1 cellular context compared by ENCODE assay signal in genomic region chr2:105812180-105813044, GRCh38.
TF ChIP-seq lines count a peak whose summit lies in the region.

No MANE protein-coding gene starts in this region.

TF ChIP-seq in HepG2, 621 proteins besides CTCF, POLR2A, EP300 and RAD21 (continued from another document and continues in another):
- TF ChIP-seq, protein P1, sequence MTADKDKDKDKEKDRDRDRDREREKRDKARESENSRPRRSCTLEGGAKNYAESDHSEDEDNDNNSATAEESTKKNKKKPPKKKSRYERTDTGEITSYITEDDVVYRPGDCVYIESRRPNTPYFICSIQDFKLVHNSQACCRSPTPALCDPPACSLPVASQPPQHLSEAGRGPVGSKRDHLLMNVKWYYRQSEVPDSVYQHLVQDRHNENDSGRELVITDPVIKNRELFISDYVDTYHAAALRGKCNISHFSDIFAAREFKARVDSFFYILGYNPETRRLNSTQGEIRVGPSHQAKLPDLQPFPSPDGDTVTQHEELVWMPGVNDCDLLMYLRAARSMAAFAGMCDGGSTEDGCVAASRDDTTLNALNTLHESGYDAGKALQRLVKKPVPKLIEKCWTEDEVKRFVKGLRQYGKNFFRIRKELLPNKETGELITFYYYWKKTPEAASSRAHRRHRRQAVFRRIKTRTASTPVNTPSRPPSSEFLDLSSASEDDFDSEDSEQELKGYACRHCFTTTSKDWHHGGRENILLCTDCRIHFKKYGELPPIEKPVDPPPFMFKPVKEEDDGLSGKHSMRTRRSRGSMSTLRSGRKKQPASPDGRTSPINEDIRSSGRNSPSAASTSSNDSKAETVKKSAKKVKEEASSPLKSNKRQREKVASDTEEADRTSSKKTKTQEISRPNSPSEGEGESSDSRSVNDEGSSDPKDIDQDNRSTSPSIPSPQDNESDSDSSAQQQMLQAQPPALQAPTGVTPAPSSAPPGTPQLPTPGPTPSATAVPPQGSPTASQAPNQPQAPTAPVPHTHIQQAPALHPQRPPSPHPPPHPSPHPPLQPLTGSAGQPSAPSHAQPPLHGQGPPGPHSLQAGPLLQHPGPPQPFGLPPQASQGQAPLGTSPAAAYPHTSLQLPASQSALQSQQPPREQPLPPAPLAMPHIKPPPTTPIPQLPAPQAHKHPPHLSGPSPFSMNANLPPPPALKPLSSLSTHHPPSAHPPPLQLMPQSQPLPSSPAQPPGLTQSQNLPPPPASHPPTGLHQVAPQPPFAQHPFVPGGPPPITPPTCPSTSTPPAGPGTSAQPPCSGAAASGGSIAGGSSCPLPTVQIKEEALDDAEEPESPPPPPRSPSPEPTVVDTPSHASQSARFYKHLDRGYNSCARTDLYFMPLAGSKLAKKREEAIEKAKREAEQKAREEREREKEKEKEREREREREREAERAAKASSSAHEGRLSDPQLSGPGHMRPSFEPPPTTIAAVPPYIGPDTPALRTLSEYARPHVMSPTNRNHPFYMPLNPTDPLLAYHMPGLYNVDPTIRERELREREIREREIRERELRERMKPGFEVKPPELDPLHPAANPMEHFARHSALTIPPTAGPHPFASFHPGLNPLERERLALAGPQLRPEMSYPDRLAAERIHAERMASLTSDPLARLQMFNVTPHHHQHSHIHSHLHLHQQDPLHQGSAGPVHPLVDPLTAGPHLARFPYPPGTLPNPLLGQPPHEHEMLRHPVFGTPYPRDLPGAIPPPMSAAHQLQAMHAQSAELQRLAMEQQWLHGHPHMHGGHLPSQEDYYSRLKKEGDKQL (CRISPR knock-in tag; IDR thresholded peaks at IDR 0.05; ENCODE audit: low read depth) = no peak
- TF ChIP-seq RBAK (CRISPR knock-in tag; IDR thresholded peaks at IDR 0.05) = no peak
- TF ChIP-seq NRL (CRISPR knock-in tag; IDR thresholded peaks at IDR 0.05; ENCODE audit: borderline replicate concordance) = no peak
- no peak for TF ChIP-seq ZNF773 (CRISPR knock-in tag; IDR thresholded peaks at IDR 0.05; ENCODE audit: borderline replicate concordance)
- TF ChIP-seq MBNL3 (CRISPR knock-in tag; conservative IDR thresholded peaks at IDR 0.05) = no peak
- no peak for TF ChIP-seq ZNF275 (CRISPR knock-in tag; IDR thresholded peaks at IDR 0.05; ENCODE audit: borderline replicate concordance)
- no peak for TF ChIP-seq ZUFSP (CRISPR knock-in tag; IDR thresholded peaks at IDR 0.05; ENCODE audit: borderline replicate concordance)
- TF ChIP-seq MXD3 (CRISPR knock-in tag; IDR thresholded peaks at IDR 0.05) = no peak
- TF ChIP-seq ZNF260 (CRISPR knock-in tag; IDR thresholded peaks at IDR 0.05; ENCODE audit: borderline replicate concordance, low read depth) = no peak
- TF ChIP-seq, protein P2, sequence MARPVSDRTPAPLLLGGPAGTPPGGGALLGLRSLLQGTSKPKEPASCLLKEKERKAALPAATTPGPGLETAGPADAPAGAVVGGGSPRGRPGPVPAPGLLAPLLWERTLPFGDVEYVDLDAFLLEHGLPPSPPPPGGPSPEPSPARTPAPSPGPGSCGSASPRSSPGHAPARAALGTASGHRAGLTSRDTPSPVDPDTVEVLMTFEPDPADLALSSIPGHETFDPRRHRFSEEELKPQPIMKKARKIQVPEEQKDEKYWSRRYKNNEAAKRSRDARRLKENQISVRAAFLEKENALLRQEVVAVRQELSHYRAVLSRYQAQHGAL (CRISPR knock-in tag; IDR thresholded peaks at IDR 0.05; ENCODE audit: not compliant biosample characterization) = no peak
- TF ChIP-seq DNMT3B (CRISPR knock-in tag; conservative IDR thresholded peaks at IDR 0.05) = no peak
- TF ChIP-seq ZBTB34 (CRISPR knock-in tag; IDR thresholded peaks at IDR 0.05) = no peak
- no peak for TF ChIP-seq ZXDC (CRISPR knock-in tag; IDR thresholded peaks at IDR 0.05)
- no peak for TF ChIP-seq TBX3 (IDR thresholded peaks at IDR 0.05; ENCODE audit: borderline replicate concordance)
- TF ChIP-seq GATAD2A (CRISPR knock-in tag; IDR thresholded peaks at IDR 0.05) = peak; percentile 55; the same call in 1 of the 2 replicates
- no peak for TF ChIP-seq ZSCAN29 (CRISPR knock-in tag; conservative IDR thresholded peaks at IDR 0.05)
- no peak for TF ChIP-seq CREB1 (IDR thresholded peaks at IDR 0.05)
- TF ChIP-seq CREB1 (CRISPR knock-in tag; IDR thresholded peaks at IDR 0.05) = no peak
- TF ChIP-seq, protein P3, sequence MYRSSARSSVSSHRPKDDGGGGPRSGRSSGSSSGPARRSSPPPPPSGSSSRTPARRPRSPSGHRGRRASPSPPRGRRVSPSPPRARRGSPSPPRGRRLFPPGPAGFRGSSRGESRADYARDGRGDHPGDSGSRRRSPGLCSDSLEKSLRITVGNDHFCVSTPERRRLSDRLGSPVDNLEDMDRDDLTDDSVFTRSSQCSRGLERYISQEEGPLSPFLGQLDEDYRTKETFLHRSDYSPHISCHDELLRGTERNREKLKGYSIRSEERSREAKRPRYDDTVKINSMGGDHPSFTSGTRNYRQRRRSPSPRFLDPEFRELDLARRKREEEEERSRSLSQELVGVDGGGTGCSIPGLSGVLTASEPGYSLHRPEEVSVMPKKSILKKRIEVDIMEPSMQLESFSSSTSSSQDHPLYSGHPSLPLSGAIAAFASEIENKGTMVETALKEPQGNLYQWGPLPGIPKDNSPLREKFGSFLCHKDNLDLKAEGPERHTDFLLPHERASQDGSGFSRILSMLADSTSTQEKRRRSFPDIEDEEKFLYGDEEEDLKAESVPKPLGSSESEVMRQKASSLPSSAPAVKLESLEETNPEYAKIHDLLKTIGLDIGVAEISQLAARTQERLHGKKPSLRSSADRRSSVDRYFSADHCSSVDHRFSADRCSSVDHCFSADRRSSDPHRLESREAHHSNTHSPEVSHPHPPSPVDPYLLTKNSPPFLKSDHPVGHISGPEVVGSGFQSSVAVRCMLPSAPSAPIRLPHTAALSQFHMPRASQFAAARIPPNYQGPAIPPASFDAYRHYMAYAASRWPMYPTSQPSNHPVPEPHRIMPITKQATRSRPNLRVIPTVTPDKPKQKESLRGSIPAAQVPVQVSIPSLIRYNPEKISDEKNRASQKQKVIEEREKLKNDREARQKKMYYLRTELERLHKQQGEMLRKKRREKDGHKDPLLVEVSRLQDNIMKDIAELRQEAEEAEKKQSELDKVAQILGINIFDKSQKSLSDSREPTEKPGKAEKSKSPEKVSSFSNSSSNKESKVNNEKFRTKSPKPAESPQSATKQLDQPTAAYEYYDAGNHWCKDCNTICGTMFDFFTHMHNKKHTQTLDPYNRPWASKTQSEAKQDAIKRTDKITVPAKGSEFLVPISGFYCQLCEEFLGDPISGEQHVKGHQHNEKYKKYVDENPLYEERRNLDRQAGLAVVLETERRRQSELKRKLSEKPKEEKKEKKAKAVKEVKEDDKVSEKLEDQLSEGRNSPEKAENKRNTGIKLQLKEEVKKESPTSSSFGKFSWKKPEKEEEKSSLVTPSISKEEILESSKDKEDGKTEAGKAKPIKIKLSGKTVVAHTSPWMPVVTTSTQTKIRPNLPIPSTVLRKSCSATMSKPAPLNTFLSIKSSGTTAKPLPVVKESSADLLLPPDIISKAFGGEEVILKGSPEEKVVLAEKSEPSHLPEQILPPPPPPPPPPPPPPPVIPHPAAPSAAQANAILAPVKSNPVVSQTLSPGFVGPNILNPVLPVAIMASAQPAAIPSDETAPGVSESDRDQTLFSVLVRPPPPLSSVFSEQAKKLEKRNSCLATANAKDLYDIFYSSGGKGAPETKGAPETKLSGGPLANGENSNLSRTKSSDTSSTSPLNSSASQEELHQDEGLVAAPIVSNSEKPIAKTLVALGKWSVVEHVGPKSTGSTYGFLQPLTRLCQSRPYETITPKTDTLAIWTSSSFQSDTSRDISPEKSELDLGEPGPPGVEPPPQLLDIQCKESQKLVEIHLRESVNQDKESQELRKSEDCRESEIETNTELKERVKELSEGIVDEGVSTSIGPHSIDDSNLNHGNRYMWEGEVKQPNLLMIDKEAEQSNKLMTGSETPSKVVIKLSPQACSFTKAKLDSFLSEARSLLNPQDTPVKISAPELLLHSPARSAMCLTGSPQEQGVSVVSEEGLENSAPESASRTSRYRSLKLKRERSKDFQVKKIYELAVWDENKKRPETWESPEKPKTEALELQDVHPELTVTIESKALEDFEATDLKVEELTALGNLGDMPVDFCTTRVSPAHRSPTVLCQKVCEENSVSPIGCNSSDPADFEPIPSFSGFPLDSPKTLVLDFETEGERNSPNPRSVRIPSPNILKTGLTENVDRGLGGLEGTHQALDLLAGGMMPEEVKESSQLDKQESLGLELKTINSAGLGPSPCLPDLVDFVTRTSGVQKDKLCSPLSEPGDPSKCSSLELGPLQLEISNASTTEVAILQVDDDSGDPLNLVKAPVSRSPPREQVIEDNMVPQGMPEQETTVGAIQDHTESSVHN (CRISPR knock-in tag; IDR thresholded peaks at IDR 0.05) = no peak
- 0 out of 2 replicates have a peak, but pooled peaks have one; percentile 29 for TF ChIP-seq ZSCAN31 (CRISPR knock-in tag; IDR thresholded peaks at IDR 0.05; ENCODE audit: low read depth)
- TF ChIP-seq, protein P4, sequence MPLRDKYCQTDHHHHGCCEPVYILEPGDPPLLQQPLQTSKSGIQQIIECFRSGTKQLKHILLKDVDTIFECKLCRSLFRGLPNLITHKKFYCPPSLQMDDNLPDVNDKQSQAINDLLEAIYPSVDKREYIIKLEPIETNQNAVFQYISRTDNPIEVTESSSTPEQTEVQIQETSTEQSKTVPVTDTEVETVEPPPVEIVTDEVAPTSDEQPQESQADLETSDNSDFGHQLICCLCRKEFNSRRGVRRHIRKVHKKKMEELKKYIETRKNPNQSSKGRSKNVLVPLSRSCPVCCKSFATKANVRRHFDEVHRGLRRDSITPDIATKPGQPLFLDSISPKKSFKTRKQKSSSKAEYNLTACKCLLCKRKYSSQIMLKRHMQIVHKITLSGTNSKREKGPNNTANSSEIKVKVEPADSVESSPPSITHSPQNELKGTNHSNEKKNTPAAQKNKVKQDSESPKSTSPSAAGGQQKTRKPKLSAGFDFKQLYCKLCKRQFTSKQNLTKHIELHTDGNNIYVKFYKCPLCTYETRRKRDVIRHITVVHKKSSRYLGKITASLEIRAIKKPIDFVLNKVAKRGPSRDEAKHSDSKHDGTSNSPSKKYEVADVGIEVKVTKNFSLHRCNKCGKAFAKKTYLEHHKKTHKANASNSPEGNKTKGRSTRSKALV (CRISPR knock-in tag; IDR thresholded peaks at IDR 0.05) = no peak
- peak; percentile 28; the same call in 1 of the 2 replicates for TF ChIP-seq FOSL2 (CRISPR knock-in tag; IDR thresholded peaks at IDR 0.05)
- no peak for TF ChIP-seq ZC3H4 (CRISPR knock-in tag; IDR thresholded peaks at IDR 0.05; ENCODE audit: borderline replicate concordance)
- no peak; the same call in 1 of the 2 replicates for TF ChIP-seq CBFB (CRISPR knock-in tag; IDR thresholded peaks at IDR 0.05)
- TF ChIP-seq CCDC6 (CRISPR knock-in tag; IDR thresholded peaks at IDR 0.05) = no peak
- TF ChIP-seq NR2F6 (IDR thresholded peaks at IDR 0.05) = peak; percentile 22; the same call in 1 of the 2 replicates
- 0 out of 2 replicates have a peak, but pooled peaks have one; percentile 12 for TF ChIP-seq NR2F6 (CRISPR knock-in tag; IDR thresholded peaks at IDR 0.05)
